ENCODE assay signal across 16 cellular contexts in the genomic region with DNA sequence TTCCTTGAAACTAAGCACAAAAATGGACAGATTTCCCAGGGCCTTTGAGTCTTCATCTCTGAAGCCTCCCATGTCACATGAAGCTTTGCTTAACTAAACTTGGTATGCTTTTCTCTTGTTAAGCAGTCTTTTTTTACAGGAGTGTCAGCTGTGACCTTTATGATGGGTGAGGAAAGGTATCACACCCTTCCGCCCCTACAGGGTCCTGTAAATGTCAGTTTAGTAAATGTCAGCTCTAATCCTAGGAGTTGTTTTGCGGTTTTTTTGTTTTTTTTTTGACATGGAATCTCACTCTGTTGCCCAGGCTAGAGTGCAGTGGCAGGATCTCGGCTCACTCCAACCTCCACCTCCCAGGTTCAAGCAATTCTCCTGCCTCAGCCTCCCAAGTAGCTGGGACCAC. TPM values are rescaled to one million over a fixed set of nuclear protein-coding genes. Genes with fewer than 3 reads are reported as not detected.
"Had no signal": no experiment of that assay in that cellular context is flagged by ENCODE, and none has a peak within 500 bp of the region (broad histone marks: within the 10 kb centered on the region; RNA-seq: fewer than 3 reads in every experiment).

No MANE protein-coding gene starts in this region.

- H3K9me3 Mint-ChIP-seq: activated CD4-positive, alpha-beta memory T cell treated with anti-CD3 and anti-CD28 coated beads, Interleukin-2, amount 10 ng/mL, durations not matched to agents 7 days and 5 days; activated T-helper 17 cell treated with anti-CD3 and anti-CD28 coated beads, Interleukin-2, amount 50 U/mL, for 72 hours; stimulated activated memory B cell treated with anti-CD40 and anti-IgM and Interleukin-4, amounts not matched to agents 10 μg/mL and 1 μg/mL and 100 μg/mL, for 72 hours had no signal

- ATAC-seq: activated T-helper 17 cell treated with anti-CD3 and anti-CD28 coated beads, Interleukin-2, amount 50 U/mL, for 72 hours; left lobe of liver; right cardiac atrium; stimulated activated memory B cell treated with anti-CD40 and anti-IgM and Interleukin-4, amounts not matched to agents 10 μg/mL and 1 μg/mL and 100 μg/mL, for 72 hours had no signal

- H3K27me3 Mint-ChIP-seq: activated CD4-positive, alpha-beta memory T cell treated with anti-CD3 and anti-CD28 coated beads, Interleukin-2, amount 10 ng/mL, durations not matched to agents 7 days and 5 days; activated naive CD8-positive, alpha-beta T cell; activated T-helper 17 cell treated with anti-CD3 and anti-CD28 coated beads, Interleukin-2, amount 50 U/mL, for 72 hours; stimulated activated memory B cell treated with anti-CD40 and anti-IgM and Interleukin-4, amounts not matched to agents 10 μg/mL and 1 μg/mL and 100 μg/mL, for 72 hours had no signal

- H3K4me3 Mint-ChIP-seq: activated CD4-positive, alpha-beta memory T cell treated with anti-CD3 and anti-CD28 coated beads, Interleukin-2, amount 10 ng/mL, durations not matched to agents 7 days and 5 days; activated naive CD8-positive, alpha-beta T cell; activated T-helper 17 cell treated with anti-CD3 and anti-CD28 coated beads, Interleukin-2, amount 50 U/mL, for 72 hours; stimulated activated memory B cell treated with anti-CD40 and anti-IgM and Interleukin-4, amounts not matched to agents 10 μg/mL and 1 μg/mL and 100 μg/mL, for 72 hours had no signal

- DNase-seq: activated CD4-positive, alpha-beta memory T cell treated with anti-CD3 and anti-CD28 coated beads, Interleukin-2, amount 10 ng/mL, durations not matched to agents 7 days and 5 days; activated CD4-positive, CD25-positive, alpha-beta regulatory T cell treated with anti-CD3 and anti-CD28 coated beads, Interleukin-2, amount 50 U/mL, for 72 hours; aorta; head of caudate nucleus; posterior cingulate gyrus; spleen; stimulated activated CD4-positive, alpha-beta T cell treated with anti-CD3 and anti-CD28 coated beads, Interleukin-1b, Interleukin-23, amount 100 ng/mL, for 48 hours had no signal

- H3K27ac Mint-ChIP-seq: activated CD4-positive, alpha-beta memory T cell treated with anti-CD3 and anti-CD28 coated beads, Interleukin-2, amount 10 ng/mL, durations not matched to agents 7 days and 5 days; activated T-helper 17 cell treated with anti-CD3 and anti-CD28 coated beads, Interleukin-2, amount 50 U/mL, for 72 hours; stimulated activated memory B cell treated with anti-CD40 and anti-IgM and Interleukin-4, amounts not matched to agents 10 μg/mL and 1 μg/mL and 100 μg/mL, for 72 hours had no signal

- H3K27me3 ChIP-seq: breast epithelium, foreskin keratinocyte, spleen had no signal

- H3K36me3 ChIP-seq: breast epithelium, spleen had no signal

- H3K4me3 ChIP-seq: breast epithelium, spleen had no signal

- H3K36me3 Mint-ChIP-seq: activated naive CD8-positive, alpha-beta T cell; stimulated activated memory B cell treated with anti-CD40 and anti-IgM and Interleukin-4, amounts not matched to agents 10 μg/mL and 1 μg/mL and 100 μg/mL, for 72 hours had no signal

- H3K27ac ChIP-seq: foreskin keratinocyte had no signal

- H3K9me3 ChIP-seq: breast epithelium, spleen had no signal

RNA-seq across cellular contexts. Expression of a gene that starts 28.6 kb away (rescaled TPM):
- total RNA-seq: activated T-helper 17 cell treated with anti-CD3 and anti-CD28 coated beads, Interleukin-2, amount 50 U/mL, for 72 hours; chondrocyte; foreskin keratinocyte; left lobe of liver; SK-MEL-5 had no signal
- polyA plus RNA-seq: foreskin keratinocyte had no signal

RNA-seq across cellular contexts. Expression of a gene that starts 41.8 kb away (rescaled TPM):
- total RNA-seq: foreskin keratinocyte, left lobe of liver had no signal
- polyA plus RNA-seq: foreskin keratinocyte had no signal
